Comparison of ENCODE assay signal across 8 cellular contexts in genomic region chr1:178541829-178542553, GRCh38. TPM values are rescaled to one million over a fixed set of nuclear protein-coding genes. Genes with fewer than 3 reads are reported as not detected.
DNase-seq lines count a peak whose midpoint lies in the region; ATAC-seq, FAIRE-seq and TF ChIP-seq lines count a peak whose summit lies in the region.

No MANE protein-coding gene starts in this region.

- H3K18ac ChIP-seq in H1 (ENCODE audit: extremely low read depth, low read length), result peak overlapping the region; percentile 99

- H2AK5ac ChIP-seq in H1 (ENCODE audit: low read depth, low read length), result no peak overlapping the region

- no peak overlapping the region for H3K27ac ChIP-seq in H1 (ENCODE audit: low read depth, low read length)
- H3K27ac ChIP-seq in stomach smooth muscle (ENCODE audit: low read length), result peak overlapping the region; percentile 31

- TF ChIP-seq CTCF in GM10266 (IDR thresholded peaks at IDR 0.05; ENCODE audit: control insufficient read depth, insufficient read depth, low read depth, missing control alignments) (peak; percentile 1), WTC11 (IDR thresholded peaks at IDR 0.05) (no peak), H1 (IDR thresholded peaks at IDR 0.05; ENCODE audit: control extremely low read depth in 1 of 3, insufficient read depth in 1 of 3, low read depth in 1 of 3, low read length in 3 of 3) (no peak), mesothelial cell of epicardium (IDR thresholded peaks at IDR 0.05; ENCODE audit: unreplicated experiment) (no peak)

- H3K56ac ChIP-seq in H1 (replicated peaks; ENCODE audit: insufficient read length, low read depth, low read length), result peak overlapping the region; percentile 70

- no peaks in the 10 kb centered on the region; the same call in 1 of the 2 replicates for H3K79me1 ChIP-seq in H1 (ENCODE audit: low read depth, low read length)

- H3K23ac ChIP-seq in H1 (ENCODE audit: insufficient read length), result no peak overlapping the region

- H3K9me3 ChIP-seq in H1 (ENCODE audit: insufficient read depth in 2 of 2, low read depth in 1 of 2, low read length in 1 of 2) (no peaks in the 10 kb centered on the region), stomach smooth muscle (ENCODE audit: control insufficient read depth in 2 of 2, low read length in 2 of 2) (no peaks in the 10 kb centered on the region)

- H3K4ac ChIP-seq in H1 (replicated peaks; ENCODE audit: insufficient read length, low read depth, low read length), result peak overlapping the region; percentile 87

- 0 out of 4 replicates have a peak, but pooled peaks of 1 of the 2 experiments have one; percentile 5 for TF ChIP-seq RAD21 in H1 (IDR thresholded peaks at IDR 0.05 in 1 of 2, conservative IDR thresholded peaks at IDR 0.05 in 1 of 2; ENCODE audit: low read depth in 2 of 2, low read length in 2 of 2)

- H2BK20ac ChIP-seq in H1 (ENCODE audit: low read length), result no peak overlapping the region

- H3K9me3 Mint-ChIP-seq in WTC11, result no peaks in the 10 kb centered on the region
- H3K9me3 Mint-ChIP-seq in mesothelial cell of epicardium, result no peaks in the 10 kb centered on the region

- peaks cover 23% of the 10 kb centered on the region for H3K4me1 Mint-ChIP-seq in WTC11
- peaks cover 14% of the 10 kb centered on the region for H3K4me1 Mint-ChIP-seq in mesothelial cell of epicardium

- POLR2A ChIA-PET in WTC11 (lab: Charles Lee) (interaction anchor here (0.6 to 1.8 kb wide), 4 partner anchors 185 to 461 kb away, joined by 3 to 10 read pairs (median 4); no protein-coding TSS in a partner anchor), H1 (lab: Charles Lee; ENCODE audit: partially characterized antibody) (interaction anchor here (0.7 to 6.0 kb wide), 5 partner anchors 25 to 492 kb away, joined by 3 to 21 read pairs (median 3); partner anchors contain the start of gene RALGPS2)

- peak overlapping the region; percentile 53; the same call in 1 of the 2 replicates for H4K8ac ChIP-seq in H1 (ENCODE audit: extremely low read depth, insufficient read depth, low read length)

- H3K36me3 Mint-ChIP-seq in WTC11, result peaks cover 15% of the 10 kb centered on the region
- H3K36me3 Mint-ChIP-seq in mesothelial cell of epicardium, result no peaks in the 10 kb centered on the region

- H3K79me2 ChIP-seq in H1 (ENCODE audit: control insufficient read depth in 1 of 2, insufficient read depth in 2 of 2, low read length in 2 of 2), result no peaks in the 10 kb centered on the region

- no peak for TF ChIP-seq POLR2A in H1 (IDR thresholded peaks at IDR 0.05; ENCODE audit: control extremely low read depth in 1 of 2, low read depth in 2 of 2, low read length in 2 of 2)

- peak overlapping the region; percentile 99 for H2AFZ ChIP-seq in H1 (ENCODE audit: low read length)

- H2BK12ac ChIP-seq in H1 (ENCODE audit: low read depth, low read length), result peak overlapping the region; percentile 87; the same call in 1 of the 2 replicates

- CTCF ChIA-PET in WTC11 (lab: Charles Lee) (interaction anchor here (0.7 to 8.8 kb wide), 18 partner anchors 9 to 814 kb away, joined by 3 to 86 read pairs (median 6); partner anchors contain the start of gene RALGPS2), H1 (lab: Charles Lee; ENCODE audit: partially characterized antibody) (interaction anchor here (0.7 to 9.1 kb wide), 37 partner anchors 9 to 539 kb away, joined by 3 to 92 read pairs (median 5); partner anchors contain the start of genes ANGPTL1, RALGPS2 and TOR3A)

- no peaks in the 10 kb centered on the region; a peak in 1 of 7 replicates for H3K27me3 ChIP-seq in H1 (replicated peaks in 1 of 4; ENCODE audit: control insufficient read depth in 3 of 4, extremely low read depth in 1 of 4, insufficient read depth in 3 of 4, low read length in 3 of 4)
- no peaks in the 10 kb centered on the region for H3K27me3 ChIP-seq in stomach smooth muscle (ENCODE audit: control insufficient read depth in 1 of 2, insufficient read depth in 2 of 2, low read length in 2 of 2)

- H4K91ac ChIP-seq in H1 (replicated peaks; ENCODE audit: insufficient read length, low read length), result peak overlapping the region; percentile 88

- H2BK15ac ChIP-seq in H1 (ENCODE audit: low read length), result peak overlapping the region; percentile 81; the same call in 1 of the 2 replicates

- no peak overlapping the region for H3K14ac ChIP-seq in H1 (ENCODE audit: insufficient read length)

- H3K27ac Mint-ChIP-seq in WTC11 (peak overlapping the region; percentile 70; the same call in 1 of the 2 replicates), mesothelial cell of epicardium (peak overlapping the region; percentile 56)

- H4K20me1 ChIP-seq in H1 (replicated peaks in 1 of 2; ENCODE audit: control insufficient read depth in 1 of 2, insufficient read depth in 2 of 2, low read length in 2 of 2), result no peaks in the 10 kb centered on the region

- H2BK5ac ChIP-seq in H1 (ENCODE audit: low read depth, low read length), result 0 out of 2 replicates have a peak overlapping the region, but pooled peaks have one; percentile 90

- in situ Hi-C loops in KBM-7 (cut with MboI; ENCODE audit: low pct_unique_long_range_greater_than_20kb, low sequenced_read_pairs), result loop anchor here (25.0 kb wide), 2 partner anchors 220 to 470 kb away; no protein-coding TSS in a partner anchor

- WGBS in H1 (ENCODE audit: extremely low coverage in 1 of 2, insufficient coverage in 1 of 2, insufficient read length in 1 of 2, insufficient replicate concordance in 2 of 2, low coverage in 1 of 2, low lambda C conversion rate in 2 of 2, missing lambda C conversion rate in 1 of 2), 2 experiments, result 4% methylated on average over 29 of the region's 33 CpGs; no CpG with 5 or more reads in 1 of the 2 experiments

- H3K36me3 ChIP-seq in H1 (ENCODE audit: control insufficient read depth in 2 of 4, insufficient read depth in 4 of 4, low read length in 3 of 4) (no peaks in the 10 kb centered on the region), stomach smooth muscle (ENCODE audit: control insufficient read depth in 2 of 2, insufficient read depth in 2 of 2, low read length in 2 of 2) (peaks cover 4% of the 10 kb centered on the region in 2 donors)

- ATAC-seq in GM21576 (IDR thresholded peaks at IDR 0.05; ENCODE audit: unreplicated experiment), result peak; percentile 44
- peak; percentile 55 for ATAC-seq in WTC11

- peak overlapping the region; percentile 75 for H4K5ac ChIP-seq in H1 (ENCODE audit: insufficient read length, low read depth, low read length)

- TF ChIP-seq EP300 in H1 (IDR thresholded peaks at IDR 0.05; ENCODE audit: borderline replicate concordance in 1 of 2, low read depth in 2 of 2, low read length in 2 of 2), result no peak

- H3K4me1 ChIP-seq in H1 (replicated peaks in 1 of 4; ENCODE audit: control insufficient read depth in 3 of 4, insufficient read depth in 4 of 4, low read length in 3 of 4) (peaks cover 0 to 8% (median 3%) of the 10 kb centered on the region in 4 experiments; a peak in 2 of 7 replicates), stomach smooth muscle (ENCODE audit: control insufficient read depth, insufficient read depth, low read length) (peaks cover 29% of the 10 kb centered on the region)

- FAIRE-seq in H1 (lab: Jason Lieb, UNC), result no peak

- H2BK120ac ChIP-seq in H1 (replicated peaks; ENCODE audit: low read depth, low read length), result peak overlapping the region; percentile 91

- H3K4me3 ChIP-seq in H1 (ENCODE audit: extremely low read depth in 1 of 4, insufficient read depth in 2 of 4, low read depth in 3 of 4, low read length in 4 of 4) (peak overlapping the region; percentile 51 to 94 (median 90)), stomach smooth muscle (ENCODE audit: low read length in 2 of 2) (peak overlapping the region; percentile 60 to 94)

- H3K23me2 ChIP-seq in H1 (ENCODE audit: low read depth, low read length), result peaks cover 10% of the 10 kb centered on the region

- peak overlapping the region; percentile 46 to 96 for H3K4me2 ChIP-seq in H1 (ENCODE audit: insufficient read depth in 1 of 2, low read depth in 2 of 2, low read length in 2 of 2)

- peak; percentile 76 for DNase-seq in GM10266 (ENCODE audit: extremely low spot score)
- peak; percentile 64 for DNase-seq in KBM-7
- DNase-seq in WTC11 (ENCODE audit: low spot score), result peak; percentile 45
- peak in 1 of 2 experiments; percentile 76 for DNase-seq in H1 (ENCODE audit: low read depth in 1 of 2, low spot score in 2 of 2)
- DNase-seq in mesothelial cell of epicardium (ENCODE audit: low spot score in 2 of 2, unreplicated experiment in 2 of 2), result no peak
- DNase-seq in NK-92 treated with Interleukin-12 subunit alpha and Interleukin-12 subunit beta, amount 100 ng/mL, for 24 hours (lab: John Stamatoyannopoulos, UW), result no peak

- no peaks in the 10 kb centered on the region; the same call in 1 of the 2 replicates for H3K27me3 Mint-ChIP-seq in WTC11 (ENCODE audit: low read depth)
- no peaks in the 10 kb centered on the region for H3K27me3 Mint-ChIP-seq in mesothelial cell of epicardium (ENCODE audit: low read depth)

- H3K9ac ChIP-seq in H1 (replicated peaks in 1 of 4; ENCODE audit: extremely low read depth in 1 of 4, low read depth in 3 of 4, low read length in 3 of 4), result peak overlapping the region in 3 of 4 experiments; percentile 1 to 71 (median 69); a peak in 4 of 7 replicates
- H3K9ac ChIP-seq in stomach smooth muscle (ENCODE audit: low read length in 2 of 2), result peak overlapping the region; percentile 44 to 80

- H3K4me3 Mint-ChIP-seq in WTC11 (peak overlapping the region; percentile 87), mesothelial cell of epicardium (peak overlapping the region; percentile 93)

RNA-seq across cellular contexts. Expression of gene TEX35, which starts 29.1 kb away (rescaled TPM):
- total RNA-seq in WTC11 (2021) (not detected in 3 replicates), mesothelial cell of epicardium (not detected in 3 replicates)
- total RNA-seq in H1 (2021; fragmentation: NEBNext Ultra II Directional; extraction: Animal tissue kit (Norgen Biotek cat#: 25700)), result not detected in 2 replicates
- polyA plus RNA-seq in H1 (2011; rRNA removed), result 0.03 TPM in 1 of 2 replicates, not detected in the other
- 0.04 TPM for polyA plus RNA-seq in H1 (2011; cell fraction: cytosol; rRNA removed)
- polyA plus RNA-seq in H1 (2011; cell fraction: nucleus; rRNA removed), result 0.11 TPM
- polyA plus RNA-seq in H1 (2012, experiment 1 of 2), result 0.09 TPM in 1 of 4 replicates, not detected in the others
- not detected for polyA plus RNA-seq in H1 (2012, experiment 2 of 2)
- polyA plus RNA-seq in H1 (2013, experiment 1 of 2), result not detected
- polyA plus RNA-seq in H1 (2013, experiment 2 of 2), result 0.02 TPM
- not detected in 2 replicates for polyA minus RNA-seq in H1 (2011; rRNA and poly(A)+ RNA removed)
- not detected for polyA minus RNA-seq in H1 (2011; cell fraction: cytosol; rRNA and poly(A)+ RNA removed)
- not detected for polyA minus RNA-seq in H1 (2011; cell fraction: nucleus; rRNA and poly(A)+ RNA removed)

RNA-seq across cellular contexts. Expression of gene CLEC20A, which starts 45.2 kb away (rescaled TPM):
- total RNA-seq in WTC11 (2021) (not detected in 3 replicates), mesothelial cell of epicardium (not detected in 3 replicates)
- total RNA-seq in H1 (2021; fragmentation: NEBNext Ultra II Directional; extraction: Animal tissue kit (Norgen Biotek cat#: 25700)), result not detected in 2 replicates
- polyA plus RNA-seq in H1 (2011; rRNA removed), result not detected in 2 replicates
- polyA plus RNA-seq in H1 (2011; cell fraction: cytosol; rRNA removed), result not detected
- not detected for polyA plus RNA-seq in H1 (2011; cell fraction: nucleus; rRNA removed)
- polyA plus RNA-seq in H1 (2012, experiment 1 of 2), result not detected in 4 replicates
- polyA plus RNA-seq in H1 (2012, experiment 2 of 2), result not detected
- not detected for polyA plus RNA-seq in H1 (2013, experiment 1 of 2)
- not detected for polyA plus RNA-seq in H1 (2013, experiment 2 of 2)
- polyA minus RNA-seq in H1 (2011; rRNA and poly(A)+ RNA removed), result not detected in 2 replicates
- not detected for polyA minus RNA-seq in H1 (2011; cell fraction: cytosol; rRNA and poly(A)+ RNA removed)
- polyA minus RNA-seq in H1 (2011; cell fraction: nucleus; rRNA and poly(A)+ RNA removed), result not detected

Comparison
In these comparisons a context has a peak if more than half of its experiments do, and no peak if none do; other contexts are left out.
1. DNase-seq: peak in GM10266 (single experiment), KBM-7 (single experiment) and WTC11 (single experiment); none in mesothelial cell of epicardium (0 of 2) and NK-92 treated with Interleukin-12 subunit alpha and Interleukin-12 subunit beta, amount 100 ng/mL, for 24 hours (single experiment).